Comparison of ENCODE assay signal across 9 cellular contexts in genomic region chr3:32422943-32423342, GRCh38. TPM values are rescaled to one million over a fixed set of nuclear protein-coding genes. Genes with fewer than 3 reads are reported as not detected.
DNase-seq lines count a peak whose midpoint lies in the region; ATAC-seq and TF ChIP-seq lines count a peak whose summit lies in the region.
"Had no signal": no experiment of that assay in that cellular context is flagged by ENCODE, and none has a peak within 500 bp of the region (broad histone marks: within the 10 kb centered on the region; RNA-seq: fewer than 3 reads in every experiment).

No MANE protein-coding gene starts in this region.

- H3K4me3 ChIP-seq in Caco-2 (ENCODE audit: low read depth, low read length), result no peak overlapping the region

- no TSS peak for BruUV-seq in Caco-2 (replicated peaks; lab: Mats Ljungman, UMichigan)

- H3K27ac Mint-ChIP-seq in activated CD8-positive, alpha-beta memory T cell treated with anti-CD3 and anti-CD28 coated beads, Interleukin-2, amount 10 ng/mL, durations not matched to agents 7 days and 5 days, result peak overlapping the region; percentile 93
- peak overlapping the region; percentile 84 for H3K27ac Mint-ChIP-seq in stimulated activated memory B cell treated with anti-CD40 and anti-IgM and Interleukin-4, amounts not matched to agents 10 μg/mL and 1 μg/mL and 100 μg/mL, for 72 hours
- H3K27ac Mint-ChIP-seq in Caco-2 (ENCODE audit: unreplicated experiment), result no peak overlapping the region

- H3K36me3 Mint-ChIP-seq in activated CD8-positive, alpha-beta memory T cell treated with anti-CD3 and anti-CD28 coated beads, Interleukin-2, amount 10 ng/mL, durations not matched to agents 7 days and 5 days, result peaks cover 10% of the 10 kb centered on the region
- H3K36me3 Mint-ChIP-seq in stimulated activated memory B cell treated with anti-CD40 and anti-IgM and Interleukin-4, amounts not matched to agents 10 μg/mL and 1 μg/mL and 100 μg/mL, for 72 hours, result peaks cover 5% of the 10 kb centered on the region
- peaks cover 5% of the 10 kb centered on the region for H3K36me3 Mint-ChIP-seq in Caco-2 (ENCODE audit: insufficient read depth, unreplicated experiment)

- H3K4me3 Mint-ChIP-seq in activated CD8-positive, alpha-beta memory T cell treated with anti-CD3 and anti-CD28 coated beads, Interleukin-2, amount 10 ng/mL, durations not matched to agents 7 days and 5 days, result peak overlapping the region; percentile 66
- H3K4me3 Mint-ChIP-seq in stimulated activated memory B cell treated with anti-CD40 and anti-IgM and Interleukin-4, amounts not matched to agents 10 μg/mL and 1 μg/mL and 100 μg/mL, for 72 hours, result no peak overlapping the region
- H3K4me3 Mint-ChIP-seq in Caco-2 (ENCODE audit: unreplicated experiment), result no peak overlapping the region

- no peaks in the 10 kb centered on the region; the same call in 1 of the 2 replicates for H3K9me3 ChIP-seq in Caco-2

- TF ChIP-seq CTCF in Caco-2 (IDR thresholded peaks at IDR 0.05; ENCODE audit: insufficient read depth in 1 of 2, low read depth in 1 of 2, low read length in 1 of 2, severe bottlenecking in 1 of 2, unreplicated experiment in 1 of 2), result no peak

- H3K27me3 Mint-ChIP-seq in activated CD8-positive, alpha-beta memory T cell treated with anti-CD3 and anti-CD28 coated beads, Interleukin-2, amount 10 ng/mL, durations not matched to agents 7 days and 5 days, result no peaks in the 10 kb centered on the region
- H3K27me3 Mint-ChIP-seq in stimulated activated memory B cell treated with anti-CD40 and anti-IgM and Interleukin-4, amounts not matched to agents 10 μg/mL and 1 μg/mL and 100 μg/mL, for 72 hours, result no peaks in the 10 kb centered on the region
- H3K27me3 Mint-ChIP-seq in Caco-2 (ENCODE audit: insufficient read depth, unreplicated experiment), result no peaks in the 10 kb centered on the region

- H3K4me1 ChIP-seq in Caco-2, result peaks cover 31% of the 10 kb centered on the region

- peak; percentile 8 for ATAC-seq in activated CD8-positive, alpha-beta memory T cell treated with anti-CD3 and anti-CD28 coated beads, Interleukin-2, amount 10 ng/mL, durations not matched to agents 7 days and 5 days
- no peak for ATAC-seq in stimulated activated memory B cell treated with anti-CD40 and anti-IgM and Interleukin-4, amounts not matched to agents 10 μg/mL and 1 μg/mL and 100 μg/mL, for 72 hours
- no peak for ATAC-seq in HG03520 (IDR thresholded peaks at IDR 0.05; ENCODE audit: unreplicated experiment)
- ATAC-seq in GM18873 (IDR thresholded peaks at IDR 0.05; ENCODE audit: low FRiP score, unreplicated experiment), result no peak

- peak; percentile 63 for DNase-seq in activated CD8-positive, alpha-beta memory T cell treated with anti-CD3 and anti-CD28 coated beads, Interleukin-2, amount 10 ng/mL, durations not matched to agents 7 days and 5 days
- no peak for DNase-seq in activated CD8-positive, alpha-beta memory T cell treated with anti-CD3 and anti-CD28 coated beads, Interleukin-2, amount 50 U/mL, for 48 hours
- DNase-seq in RPMI8226, result peak; percentile 88
- DNase-seq in epithelial cell of prostate (ENCODE audit: low read depth, low spot score), result no peak
- DNase-seq in Caco-2, result no peak
- DNase-seq: effector CD4-positive, alpha-beta T cell had no signal

- POLR2A ChIA-PET in Caco-2 (lab: Charles Lee), result no interaction called here

- H3K27ac ChIP-seq in epithelial cell of prostate, result peak overlapping the region; percentile 90

- CTCF ChIA-PET in activated CD8-positive, alpha-beta memory T cell treated with anti-CD3 and anti-CD28 coated beads, Interleukin-2, amount 10 ng/mL, durations not matched to agents 7 days and 5 days (lab: Charles Lee), result interaction anchor here (0.8 to 5.7 kb wide), 9 partner anchors 10 to 47 kb away, joined by 3 to 40 read pairs (median 4); partner anchors contain the start of gene CMTM7
- CTCF ChIA-PET in Caco-2 (lab: Charles Lee), result no interaction called here

- H3K27me3 ChIP-seq in Caco-2 (replicated peaks; ENCODE audit: control insufficient read depth, insufficient read depth, low read length), result no peaks in the 10 kb centered on the region

- H3K36me3 ChIP-seq in Caco-2 (ENCODE audit: control insufficient read depth, insufficient read depth, low read length), result no peaks in the 10 kb centered on the region

- intact Hi-C loops in Caco-2 (cut with micrococcal nuclease; ENCODE audit: unreplicated experiment), result no loop called here

- no peaks in the 10 kb centered on the region for H3K9me3 Mint-ChIP-seq in activated CD8-positive, alpha-beta memory T cell treated with anti-CD3 and anti-CD28 coated beads, Interleukin-2, amount 10 ng/mL, durations not matched to agents 7 days and 5 days (ENCODE audit: low read depth)
- H3K9me3 Mint-ChIP-seq in stimulated activated memory B cell treated with anti-CD40 and anti-IgM and Interleukin-4, amounts not matched to agents 10 μg/mL and 1 μg/mL and 100 μg/mL, for 72 hours, result no peaks in the 10 kb centered on the region
- H3K9me3 Mint-ChIP-seq in Caco-2 (ENCODE audit: unreplicated experiment), result peaks cover 8% of the 10 kb centered on the region

- peaks cover 89% of the 10 kb centered on the region for H3K4me1 Mint-ChIP-seq in activated CD8-positive, alpha-beta memory T cell treated with anti-CD3 and anti-CD28 coated beads, Interleukin-2, amount 10 ng/mL, durations not matched to agents 7 days and 5 days
- H3K4me1 Mint-ChIP-seq in stimulated activated memory B cell treated with anti-CD40 and anti-IgM and Interleukin-4, amounts not matched to agents 10 μg/mL and 1 μg/mL and 100 μg/mL, for 72 hours, result peaks cover 80% of the 10 kb centered on the region
- H3K4me1 Mint-ChIP-seq in Caco-2 (ENCODE audit: low read depth, unreplicated experiment), result peaks cover 26% of the 10 kb centered on the region

RNA-seq across cellular contexts. Expression of gene CMTM7, which starts 31.3 kb away (rescaled TPM):
- total RNA-seq in activated CD8-positive, alpha-beta memory T cell treated with anti-CD3 and anti-CD28 coated beads, Interleukin-2, amount 10 ng/mL, durations not matched to agents 7 days and 5 days, result 10 to 100 TPM; 42.6 to 49.8 TPM
- 27.0 and 37.8 TPM in 2 replicates for total RNA-seq in Caco-2 (2022)

Comparison
In these comparisons a context has a peak if more than half of its experiments do, and no peak if none do; other contexts are left out.
1. DNase-seq: peak in activated CD8-positive, alpha-beta memory T cell treated with anti-CD3 and anti-CD28 coated beads, Interleukin-2, amount 10 ng/mL, durations not matched to agents 7 days and 5 days (single experiment) and RPMI8226 (single experiment); none in activated CD8-positive, alpha-beta memory T cell treated with anti-CD3 and anti-CD28 coated beads, Interleukin-2, amount 50 U/mL, for 48 hours (single experiment), epithelial cell of prostate (single experiment) and Caco-2 (0 of 2).